ENCODE assay signal across 12 cellular contexts in the genomic region with DNA sequence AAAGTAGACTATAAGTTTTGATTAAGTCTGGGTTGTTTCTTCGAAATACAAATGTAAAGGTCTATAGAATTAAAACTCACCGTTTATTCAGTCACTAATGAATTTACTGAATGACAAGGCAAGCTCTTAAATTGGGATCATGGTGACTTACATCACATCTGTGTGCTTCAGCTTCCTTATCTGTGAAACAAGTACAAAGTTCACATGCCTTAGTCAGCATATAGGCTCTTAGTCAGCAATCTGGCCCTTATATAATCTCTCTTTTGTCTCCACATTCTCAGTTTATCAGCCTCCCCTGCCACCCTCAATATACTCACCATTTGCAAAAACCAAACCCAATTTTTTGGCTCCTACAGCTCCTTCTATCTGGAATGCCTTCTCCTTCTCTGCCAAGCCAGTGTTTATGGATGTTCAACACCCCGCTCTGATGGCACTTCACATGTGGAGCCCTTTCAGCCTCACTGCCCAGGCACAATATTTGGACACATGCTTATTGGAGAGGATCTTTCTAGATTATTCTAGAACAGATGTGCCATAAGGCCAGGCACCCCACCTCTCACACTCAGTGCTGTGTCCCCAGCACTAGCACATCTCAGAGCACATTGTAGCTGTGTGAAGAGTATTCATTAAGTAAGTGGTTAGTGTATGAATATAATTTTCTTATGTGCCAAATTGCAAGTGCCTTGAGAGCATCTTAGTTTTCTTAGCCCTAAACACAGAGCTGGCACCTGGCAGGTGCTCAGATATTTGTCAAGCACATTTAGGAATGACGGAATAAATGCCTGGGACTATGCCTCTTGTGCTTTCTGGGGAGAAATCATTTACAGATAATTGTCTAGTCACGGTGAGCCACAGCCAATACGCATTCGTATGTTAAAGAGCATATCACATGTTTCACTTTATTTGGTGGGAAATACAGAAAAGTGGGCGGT. TPM values are rescaled to one million over a fixed set of nuclear protein-coding genes. Genes with fewer than 3 reads are reported as not detected.
DNase-seq lines count a peak whose midpoint lies in the region; ATAC-seq, FAIRE-seq and TF ChIP-seq lines count a peak whose summit lies in the region.
"Had no signal": no experiment of that assay in that cellular context is flagged by ENCODE, and none has a peak within 500 bp of the region (broad histone marks: within the 10 kb centered on the region; RNA-seq: fewer than 3 reads in every experiment).

No MANE protein-coding gene starts in this region.

- FAIRE-seq in frontal cortex (lab: Jason Lieb, UNC) = no peak

- no peaks in the 10 kb centered on the region for H3K36me3 ChIP-seq in upper lobe of right lung

- H3K4me3 ChIP-seq in fibroblast of mammary gland (ENCODE audit: control insufficient read depth, low read depth, low read length) = no peak overlapping the region
- no peak overlapping the region for H3K4me3 ChIP-seq in upper lobe of right lung
- H3K4me3 ChIP-seq: testis had no signal

- no peak for DNase-seq in Right ventricle myocardium inferior (ENCODE audit: missing footprints)
- no peak for DNase-seq in left cardiac atrium
- DNase-seq in SW480 (ENCODE audit: low spot score) = peak; percentile 73
- peak; percentile 63 for DNase-seq in fibroblast of mammary gland (ENCODE audit: low read depth)
- no peak for DNase-seq in upper lobe of right lung
- DNase-seq in effector CD4-positive, alpha-beta T cell = no peak
- DNase-seq in frontal cortex (ENCODE audit: low spot score in 2 of 2) = no peak
- DNase-seq: NCI-H1694 treated with DMSO at 0.1 percent for 48 hours, testis had no signal

- H3K27me3 ChIP-seq in upper lobe of right lung = no peaks in the 10 kb centered on the region
- H3K27me3 ChIP-seq: testis had no signal

- no peaks in the 10 kb centered on the region for H3K9me3 ChIP-seq in upper lobe of right lung
- H3K9me3 ChIP-seq: testis had no signal

- intact Hi-C loops in Right ventricle myocardium inferior (cut with DNase I) = loop anchor here (10.0 kb wide), 1 partner anchor 268 kb away; the partner anchor contains the start of gene CBLL1
- intact Hi-C loops in left cardiac atrium (cut with DNase I) = no loop called here
- intact Hi-C loops in upper lobe of right lung (cut with DNase I) = no loop called here

- peak; percentile 43 for ATAC-seq in Right ventricle myocardium inferior
- no peak for ATAC-seq in left cardiac atrium
- ATAC-seq in upper lobe of right lung = peak; percentile 55
- ATAC-seq in HG02840 (IDR thresholded peaks at IDR 0.05; ENCODE audit: low FRiP score, unreplicated experiment) = no peak
- ATAC-seq: activated naive CD4-positive, alpha-beta T cell treated with anti-CD3 and anti-CD28 coated beads, Interleukin-2, amount 50 U/mL, for 72 hours had no signal

- no peaks in the 10 kb centered on the region for H3K4me1 ChIP-seq in upper lobe of right lung
- H3K4me1 ChIP-seq: testis had no signal

- TF ChIP-seq CTCF in fibroblast of mammary gland (conservative IDR thresholded peaks at IDR 0.05; ENCODE audit: control insufficient read depth, insufficient read depth, low read depth, low read length) (no peak), upper lobe of right lung (IDR thresholded peaks at IDR 0.05) (no peak)

- no peak overlapping the region for H3K27ac ChIP-seq in upper lobe of right lung
- H3K27ac ChIP-seq: testis had no signal

RNA-seq across cellular contexts. Expression of gene LAMB1, which starts 9.8 kb away (rescaled TPM):
- total RNA-seq in Right ventricle myocardium inferior (83.2 TPM), left cardiac atrium (100 to 1,000 TPM; 109 to 123 TPM), upper lobe of right lung (156 TPM), frontal cortex (30.2 TPM)
- total RNA-seq: T-helper 2 cell treated with Interferon-gamma antibody and Interleukin-4, amounts not matched to agents 100 ng/mL and 5 ng/mL, for 36 hours had no signal

Comparison
In these comparisons a context has a peak if more than half of its experiments do, and no peak if none do; other contexts are left out.
1. ATAC-seq: peak in Right ventricle myocardium inferior (single experiment) and upper lobe of right lung (single experiment); none in left cardiac atrium (0 of 2) and HG02840 (single experiment).
2. DNase-seq: peak in SW480 (single experiment) and fibroblast of mammary gland (single experiment); none in Right ventricle myocardium inferior (single experiment), left cardiac atrium (single experiment), upper lobe of right lung (single experiment), effector CD4-positive, alpha-beta T cell (single experiment) and frontal cortex (0 of 2).